ENCODE assay signal across 1 cellular context in genomic region chr2:235471186-235471747, GRCh38.
A peak's percentile ranks its signal among the peaks of the same experiment; 100 is the strongest.
TF ChIP-seq lines count a peak whose summit lies in the region.

No MANE protein-coding gene starts in this region.

TF ChIP-seq in A549, 52 proteins besides CTCF, POLR2A, EP300 and RAD21 (continued from another document):
- TF ChIP-seq REST (IDR thresholded peaks at IDR 0.05) = peak; percentile 67; the same call in 1 of the 2 replicates
- no peak for TF ChIP-seq ZFP36 (IDR thresholded peaks at IDR 0.05; ENCODE audit: borderline replicate concordance, partially characterized antibody)
- no peak for TF ChIP-seq ZC3H11A (IDR thresholded peaks at IDR 0.05)
- TF ChIP-seq POLR2AphosphoS2 (conservative IDR thresholded peaks at IDR 0.05; ENCODE audit: low read length) = no peak
- TF ChIP-seq RFX5 (IDR thresholded peaks at IDR 0.05) = peak; percentile 37; the same call in 1 of the 2 replicates
TF ChIP-seq in A549: peak in this region for 2.
